In the genomic region with DNA sequence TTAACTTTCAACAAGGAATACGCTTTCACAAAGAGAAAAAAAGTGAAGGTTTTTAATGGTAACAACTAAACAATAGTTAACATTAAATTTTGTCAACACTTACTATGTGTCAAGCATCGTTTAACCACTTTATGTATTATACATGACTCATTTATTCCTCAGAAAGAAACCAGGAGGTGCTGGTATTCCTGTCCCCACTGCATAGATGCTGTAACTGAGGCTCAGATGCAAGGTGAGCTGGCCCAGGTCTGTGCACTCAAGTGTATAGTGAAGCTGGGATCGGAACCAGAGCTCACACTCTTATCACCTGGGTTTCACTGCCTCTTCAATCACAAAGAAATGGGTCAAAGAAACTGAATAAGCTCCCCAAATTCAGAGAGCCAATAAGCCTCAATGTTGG, we compare ENCODE assay signal across 27 cellular contexts.
"Had no signal": no experiment of that assay in that cellular context is flagged by ENCODE, and none has a peak within 500 bp of the region (broad histone marks: within the 10 kb centered on the region; RNA-seq: fewer than 3 reads in every experiment).

No MANE protein-coding gene starts in this region.

- H3K27ac ChIP-seq: left lung, lower lobe of right lung, pancreas, prostate gland, skin epidermis, tibial nerve, uterus had no signal

- H3K36me3 ChIP-seq: left lung, lower lobe of right lung, pancreas, prostate gland, uterus had no signal

- H3K4me1 ChIP-seq: left lung, lower lobe of right lung, pancreas, prostate gland, tibial nerve, uterus had no signal

- DNase-seq: kidney; left colon; left lung; lower lobe of right lung; mammary epithelial cell; mesenchymal stem cell; naive thymus-derived CD8-positive, alpha-beta T cell; nucleus accumbens; pancreas; posterior cingulate gyrus; retina; right cardiac atrium; stimulated activated CD4-positive, alpha-beta T cell treated with anti-CD3 and anti-CD28 coated beads, Interleukin-12 subunit alpha, Interleukin-12 subunit beta, amount 100 ng/mL, for 4 hours; stimulated activated CD4-positive, alpha-beta T cell treated with anti-CD3 and anti-CD28 coated beads, Interleukin-15, amount 100 ng/mL, for 24 hours; stimulated activated CD4-positive, alpha-beta T cell treated with anti-CD3 and anti-CD28 coated beads, Interleukin-2, amount 100 ng/mL, for 24 hours; stimulated activated CD4-positive, alpha-beta T cell treated with anti-CD3 and anti-CD28 coated beads, Interleukin-4, amount 100 ng/mL, for 1 hour; stimulated activated naive B cell treated with anti-CD40 and anti-IgM and Interleukin-4, amounts not matched to agents 10 μg/mL and 1 μg/mL and 100 μg/mL, for 72 hours; substantia nigra; uterus had no signal

- H3K27ac Mint-ChIP-seq: naive thymus-derived CD8-positive, alpha-beta T cell; nephron; stimulated activated naive B cell treated with anti-CD40 and anti-IgM and Interleukin-4, amounts not matched to agents 10 μg/mL and 1 μg/mL and 100 μg/mL, for 72 hours; stimulated activated naive CD8-positive, alpha-beta T cell treated with anti-CD3 and anti-CD28 coated beads, Interleukin-15, Interleukin-2, amounts not matched to agents 100 ng/mL and 50 ng/mL, for 24 hours; type B pancreatic cell had no signal

- H3K9me3 Mint-ChIP-seq: naive thymus-derived CD8-positive, alpha-beta T cell; nephron; stimulated activated naive B cell treated with anti-CD40 and anti-IgM and Interleukin-4, amounts not matched to agents 10 μg/mL and 1 μg/mL and 100 μg/mL, for 72 hours; stimulated activated naive CD8-positive, alpha-beta T cell treated with anti-CD3 and anti-CD28 coated beads, Interleukin-15, Interleukin-2, amounts not matched to agents 100 ng/mL and 50 ng/mL, for 24 hours; type B pancreatic cell had no signal

- H3K4me3 Mint-ChIP-seq: naive thymus-derived CD8-positive, alpha-beta T cell; nephron; neural crest cell; stimulated activated naive B cell treated with anti-CD40 and anti-IgM and Interleukin-4, amounts not matched to agents 10 μg/mL and 1 μg/mL and 100 μg/mL, for 72 hours; stimulated activated naive CD8-positive, alpha-beta T cell treated with anti-CD3 and anti-CD28 coated beads, Interleukin-15, Interleukin-2, amounts not matched to agents 100 ng/mL and 50 ng/mL, for 24 hours; type B pancreatic cell had no signal

- ATAC-seq: left colon; left lung; lower lobe of right lung; naive thymus-derived CD8-positive, alpha-beta T cell; pancreas; right cardiac atrium; sciatic nerve; stimulated activated naive B cell treated with anti-CD40 and anti-IgM and Interleukin-4, amounts not matched to agents 10 μg/mL and 1 μg/mL and 100 μg/mL, for 72 hours had no signal

- H3K27me3 Mint-ChIP-seq: naive thymus-derived CD8-positive, alpha-beta T cell; stimulated activated naive B cell treated with anti-CD40 and anti-IgM and Interleukin-4, amounts not matched to agents 10 μg/mL and 1 μg/mL and 100 μg/mL, for 72 hours; stimulated activated naive CD8-positive, alpha-beta T cell treated with anti-CD3 and anti-CD28 coated beads, Interleukin-15, Interleukin-2, amounts not matched to agents 100 ng/mL and 50 ng/mL, for 24 hours; type B pancreatic cell had no signal

- H3K9me3 ChIP-seq: left lung, lower lobe of right lung, pancreas, prostate gland, tibial nerve, uterus had no signal

- H3K27me3 ChIP-seq: left lung, pancreas, tibial nerve, uterus had no signal

- H3K4me3 ChIP-seq: left lung, lower lobe of right lung, pancreas, prostate gland, skin epidermis, tibial nerve, uterus had no signal

- H3K4me1 Mint-ChIP-seq: naive thymus-derived CD8-positive, alpha-beta T cell; stimulated activated naive B cell treated with anti-CD40 and anti-IgM and Interleukin-4, amounts not matched to agents 10 μg/mL and 1 μg/mL and 100 μg/mL, for 72 hours had no signal

- H3K36me3 Mint-ChIP-seq: type B pancreatic cell had no signal
